ENCODE assay signal across 1 cellular context in the genomic region with DNA sequence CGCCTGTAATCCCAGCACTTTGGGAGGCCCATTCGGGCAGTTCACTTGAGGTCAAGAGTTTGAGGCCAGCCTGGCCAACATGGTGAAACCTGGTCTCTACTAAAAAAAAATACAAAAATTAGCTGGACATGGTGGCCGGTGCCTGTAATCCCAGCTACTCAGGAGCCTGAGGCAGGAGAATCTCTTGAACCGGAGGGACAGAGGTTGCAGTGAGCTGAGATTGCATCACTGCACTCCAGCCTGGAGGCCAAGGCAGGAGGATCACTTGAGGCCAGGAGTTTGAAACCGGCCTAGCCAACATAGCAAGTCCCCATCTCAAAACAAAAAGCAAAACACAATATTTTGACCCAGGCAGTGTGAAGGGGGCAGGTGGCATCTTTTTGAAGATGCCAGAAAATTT.
TF ChIP-seq lines count a peak whose summit lies in the region.
"Not testable (repeated sequence)": the region's sequence is repeated elsewhere in the genome, so short reads cannot be mapped to it uniquely, and the experiment has no call there.

No MANE protein-coding gene starts in this region.

TF ChIP-seq in K562, 482 proteins besides CTCF, POLR2A, EP300 and RAD21:
- TF ChIP-seq CEBPB (tag; IDR thresholded peaks at IDR 0.05): peak; percentile 43; the same call in 1 of the 2 replicates
- TF ChIP-seq ATF3 (IDR thresholded peaks at IDR 0.05): peak; percentile 29; the same call in 1 of the 2 replicates
- TF ChIP-seq ATF3 (CRISPR knock-in tag; conservative IDR thresholded peaks at IDR 0.05); CEBPG (CRISPR knock-in tag; IDR thresholded peaks at IDR 0.05): not testable (repeated sequence)
- TF ChIP-seq CEBPG (tag; conservative IDR thresholded peaks at IDR 0.05 in 1 of 2, IDR thresholded peaks at IDR 0.05 in 1 of 2): peak in 1 of 2 experiments; percentile 32; a peak in 1 of 4 replicates
TF ChIP-seq in K562: peak in this region for 3; not testable (repeated sequence) for 479.
